Comparison of ENCODE assay signal across 14 cellular contexts in genomic region chr9:137739371-137739915, GRCh38.
DNase-seq lines count a peak whose midpoint lies in the region; ATAC-seq, FAIRE-seq and TF ChIP-seq lines count a peak whose summit lies in the region.
"Had no signal": no experiment of that assay in that cellular context is flagged by ENCODE, and none has a peak within 500 bp of the region (broad histone marks: within the 10 kb centered on the region; RNA-seq: fewer than 3 reads in every experiment).

No MANE protein-coding gene starts in this region.

- peak overlapping the region; percentile 34 for H3K27ac ChIP-seq in A673 (ENCODE audit: low read depth, low read length, poor library complexity, severe bottlenecking)
- H3K27ac ChIP-seq in OCI-LY1 (ENCODE audit: low read depth, low read length, poor library complexity, severe bottlenecking): peak overlapping the region; percentile 89
- H3K27ac ChIP-seq in kidney (ENCODE audit: low read depth in 2 of 2, low read length in 2 of 2): no peak overlapping the region

- H2AFZ ChIP-seq in OCI-LY1 (ENCODE audit: low read length): no peak overlapping the region

- no peak for FAIRE-seq in kidney (lab: Jason Lieb, UNC)

- H3K79me2 ChIP-seq in OCI-LY1 (ENCODE audit: insufficient read depth, low read length): 0 out of 2 replicates have a peak, but pooled peaks cover 3% of the 10 kb centered on the region

- ATAC-seq in HG03354 (IDR thresholded peaks at IDR 0.05; ENCODE audit: poor library complexity, severe bottlenecking, unreplicated experiment): no peak

- H3K4me2 ChIP-seq in OCI-LY1 (ENCODE audit: low read length): peak overlapping the region; percentile 53

- no peaks in the 10 kb centered on the region for H3F3A ChIP-seq in OCI-LY1 (ENCODE audit: insufficient read depth, low read length)

- H3K9ac ChIP-seq in OCI-LY1 (ENCODE audit: low read length) (peak overlapping the region; percentile 36; the same call in 1 of the 2 replicates), kidney (ENCODE audit: low read length in 2 of 2) (no peak overlapping the region)

- BruUV-seq in A673 (replicated peaks; lab: Mats Ljungman, UMichigan): no TSS peak

- POLR2A ChIA-PET in A673 (lab: Charles Lee; ENCODE audit: low non-redundant PET): no interaction called here

- H3K27me3 ChIP-seq in A673 (replicated peaks; ENCODE audit: insufficient read depth, low read depth, low read length, poor library complexity) (no peaks in the 10 kb centered on the region), OCI-LY1 (ENCODE audit: insufficient read depth, low read length) (no peaks in the 10 kb centered on the region), HAP-1 (ENCODE audit: low read depth) (no peaks in the 10 kb centered on the region)

- in situ Hi-C loops in HAP-1 (cut with MboI; ENCODE audit: low sequenced_read_pairs): no loop called here

- TF ChIP-seq CTCF in A673 (conservative IDR thresholded peaks at IDR 0.05; ENCODE audit: low read depth, low read length) (no peak), GM12864 (IDR thresholded peaks at IDR 0.05; ENCODE audit: low read depth, low read length, missing control alignments) (no peak), OCI-LY1 (IDR thresholded peaks at IDR 0.05; ENCODE audit: low read length) (no peak), kidney (IDR thresholded peaks at IDR 0.05; ENCODE audit: borderline replicate concordance, extremely low read depth, insufficient read depth) (no peak)

- DNase-seq in A673 (ENCODE audit: low spot score) (no peak), GM12864 (ENCODE audit: low read depth) (no peak), kidney (peak; percentile 26), HuH-7 (ENCODE audit: low spot score) (no peak), HAP-1 (ENCODE audit: low spot score in 2 of 2) (no peak)
- DNase-seq in effector CD4-positive, alpha-beta T cell: no peak
- DNase-seq: activated CD4-positive, alpha-beta T cell treated with anti-CD3 and anti-CD28 coated beads, Interleukin-2, amount 10 ng/mL, durations not matched to agents 24 days and 14 days; CD4-positive, CD25-positive, alpha-beta regulatory T cell; erythroblast; foreskin melanocyte; left cardiac atrium; NCI-H774 had no signal

- H3K9me2 ChIP-seq in OCI-LY1 (ENCODE audit: low read depth, low read length): no peaks in the 10 kb centered on the region

- H4K20me1 ChIP-seq in OCI-LY1 (ENCODE audit: insufficient read depth, low read length): no peaks in the 10 kb centered on the region

- H3K4me3 ChIP-seq in A673 (ENCODE audit: low read depth, low read length, poor library complexity, severe bottlenecking) (no peak overlapping the region), GM12864 (ENCODE audit: low read depth, low read length) (peak overlapping the region; percentile 50), OCI-LY1 (ENCODE audit: low read depth, low read length, poor library complexity, severe bottlenecking) (peak overlapping the region; percentile 35), kidney (ENCODE audit: low read length in 2 of 2) (no peak overlapping the region), HAP-1 (no peak overlapping the region)

- no peaks in the 10 kb centered on the region for H3K4me1 ChIP-seq in A673 (ENCODE audit: insufficient read depth, low read length, poor library complexity, severe bottlenecking)
- H3K4me1 ChIP-seq in OCI-LY1 (ENCODE audit: insufficient read depth, low read length, severe bottlenecking): peaks cover 38% of the 10 kb centered on the region
- H3K4me1 ChIP-seq in kidney (ENCODE audit: control insufficient read depth in 1 of 2, insufficient read depth in 1 of 2, low read depth in 1 of 2, low read length in 2 of 2): no peaks in the 10 kb centered on the region
- H3K4me1 ChIP-seq in HAP-1: no peaks in the 10 kb centered on the region

- intact Hi-C loops in A673 (cut with micrococcal nuclease; ENCODE audit: unreplicated experiment): no loop called here
- intact Hi-C loops in kidney (cut with DNase I): no loop called here

- H3K9me3 ChIP-seq in A673 (ENCODE audit: low read depth, low read length, poor library complexity, severe bottlenecking): peaks cover 6% of the 10 kb centered on the region
- H3K9me3 ChIP-seq in OCI-LY1 (ENCODE audit: low read length): peaks cover 12% of the 10 kb centered on the region
- H3K9me3 ChIP-seq in kidney (ENCODE audit: control insufficient read depth in 1 of 2, low read length in 2 of 2): peaks cover 0 to 2% of the 10 kb centered on the region in 2 donors
- peaks cover under 1% of the 10 kb centered on the region; the same call in 1 of the 2 replicates for H3K9me3 ChIP-seq in HAP-1

- peaks cover 33% of the 10 kb centered on the region for H3K36me3 ChIP-seq in A673 (ENCODE audit: insufficient read depth, low read length, poor library complexity, severe bottlenecking)
- peaks cover 65% of the 10 kb centered on the region for H3K36me3 ChIP-seq in OCI-LY1 (ENCODE audit: insufficient read depth, low read length)
- peaks cover 0 to 11% of the 10 kb centered on the region in 2 donors for H3K36me3 ChIP-seq in kidney (ENCODE audit: control insufficient read depth in 1 of 2, insufficient read depth in 2 of 2, low read length in 2 of 2)
- peaks cover 20% of the 10 kb centered on the region for H3K36me3 ChIP-seq in HAP-1 (replicated peaks)

- CTCF ChIA-PET in A673 (lab: Charles Lee): no interaction called here

Comparison
In these comparisons a context has a peak if more than half of its experiments do, and no peak if none do; other contexts are left out.
1. H3K27ac ChIP-seq: peak in A673 (single experiment) and OCI-LY1 (single experiment); none in kidney (0 of 2).
2. H3K4me3 ChIP-seq: peak in GM12864 (single experiment) and OCI-LY1 (single experiment); none in A673 (single experiment), kidney (0 of 2) and HAP-1 (single experiment).